9 cellular contexts compared by ENCODE assay signal in genomic region chr2:9897331-9897737, GRCh38. TPM values are rescaled to one million over a fixed set of nuclear protein-coding genes. Genes with fewer than 3 reads are reported as not detected.
DNase-seq lines count a peak whose midpoint lies in the region; FAIRE-seq and TF ChIP-seq lines count a peak whose summit lies in the region.
"Had no signal": no experiment of that assay in that cellular context is flagged by ENCODE, and none has a peak within 500 bp of the region (broad histone marks: within the 10 kb centered on the region; RNA-seq: fewer than 3 reads in every experiment).

No MANE protein-coding gene starts in this region.

- peak; percentile 76 for FAIRE-seq in D721Med (lab: Jason Lieb, UNC)

- no peak overlapping the region for H3K14ac ChIP-seq in H9 (ENCODE audit: insufficient read depth, low read length)

- H4K8ac ChIP-seq in H9 (replicated peaks; ENCODE audit: insufficient read length, low read depth, low read length): no peak overlapping the region

- no peaks in the 10 kb centered on the region for H3K79me2 ChIP-seq in H9 (ENCODE audit: insufficient read depth, low read length)

- H3K4me3 Mint-ChIP-seq in H9 (no peak overlapping the region), nephron (no peak overlapping the region)
- H3K4me3 Mint-ChIP-seq: memory B cell had no signal

- H3K23ac ChIP-seq in H9 (ENCODE audit: insufficient read length, low read depth, low read length): no peak overlapping the region

- no peak overlapping the region for H4K5ac ChIP-seq in H9 (ENCODE audit: insufficient read length, low read depth, low read length)

- no peak overlapping the region for H3K56ac ChIP-seq in H9 (ENCODE audit: insufficient read length, low read depth, low read length)

- peaks cover 7% of the 10 kb centered on the region; the same call in 1 of the 2 replicates for H3K4me1 ChIP-seq in H9 (ENCODE audit: insufficient read depth, low read length)

- H3K9ac ChIP-seq in H9 (ENCODE audit: extremely low read depth, insufficient read length, low read length): no peak overlapping the region

- no CpG with 5 or more reads among the region's 3 CpGs for WGBS in H9 (ENCODE audit: extremely low coverage, insufficient read length, low lambda C conversion rate)

- H3K27ac ChIP-seq in H9 (ENCODE audit: insufficient read length, low read depth, low read length): no peak overlapping the region

- H3K4me1 Mint-ChIP-seq in H9: peaks cover 40 to 42% of the 10 kb centered on the region in 2 experiments
- H3K4me1 Mint-ChIP-seq in nephron: peaks cover 28% of the 10 kb centered on the region

- no peaks in the 10 kb centered on the region for H3K79me1 ChIP-seq in H9 (ENCODE audit: insufficient read depth, low read depth, low read length, poor library complexity, severe bottlenecking)

- no peak overlapping the region for H2AFZ ChIP-seq in H9 (ENCODE audit: low read length)

- no peak overlapping the region for H3T11ph ChIP-seq in H9 (ENCODE audit: low read length)

- no peak overlapping the region for H2BK5ac ChIP-seq in H9 (ENCODE audit: insufficient read length, low read length)

- H3K9me3 ChIP-seq in H9 (ENCODE audit: control insufficient read depth, low read depth, low read length): no peaks in the 10 kb centered on the region

- H4K20me1 ChIP-seq in H9 (ENCODE audit: control insufficient read depth, insufficient read depth, insufficient read length): no peaks in the 10 kb centered on the region

- H3K9me3 Mint-ChIP-seq in H9 (no peaks in the 10 kb centered on the region), nephron (no peaks in the 10 kb centered on the region)
- H3K9me3 Mint-ChIP-seq: memory B cell had no signal

- H3K27me3 Mint-ChIP-seq in H9 (ENCODE audit: low read depth): no peaks in the 10 kb centered on the region
- no peaks in the 10 kb centered on the region for H3K27me3 Mint-ChIP-seq in nephron (ENCODE audit: low read depth)
- H3K27me3 Mint-ChIP-seq: memory B cell had no signal

- H3K36me3 Mint-ChIP-seq in H9 (ENCODE audit: insufficient read depth in 1 of 3, low read depth in 3 of 3) (peaks cover 0 to 2% (median 0%) of the 10 kb centered on the region in 3 experiments; a peak in 2 of 7 replicates), nephron (ENCODE audit: low read depth) (peaks cover 9% of the 10 kb centered on the region)

- no peak overlapping the region for H3K4me2 ChIP-seq in H9 (ENCODE audit: insufficient read depth, insufficient read length, low read length)

- DNase-seq in D721Med (ENCODE audit: insufficient read length, low spot score): no peak
- DNase-seq in H9: no peak
- DNase-seq in RKO (ENCODE audit: low spot score): peak; percentile 68
- DNase-seq in dedifferentiated amniotic fluid mesenchymal stem cell (ENCODE audit: extremely low spot score): peak; percentile 94
- peak; percentile 86 for DNase-seq in ureter (ENCODE audit: low spot score)
- DNase-seq in occipital lobe (lab: John Stamatoyannopoulos, UW): no peak
- DNase-seq in NCI-H1092 treated with DMSO at 0.1 percent for 48 hours (lab: John Stamatoyannopoulos, UW): no peak

- H3K27ac Mint-ChIP-seq in H9 (peak overlapping the region in 2 of 3 experiments; percentile 4 to 38; a peak in 3 of 7 replicates), nephron (peak overlapping the region; percentile 83 to 98 (median 88))
- H3K27ac Mint-ChIP-seq: memory B cell had no signal

- no peak overlapping the region for H2BK120ac ChIP-seq in H9 (ENCODE audit: low read depth, low read length, poor library complexity, severe bottlenecking)

- H2BK15ac ChIP-seq in H9 (ENCODE audit: low read depth, low read length): no peak overlapping the region

- TF ChIP-seq CTCF in D721Med (IDR thresholded peaks at IDR 0.05; ENCODE audit: insufficient read depth, missing control alignments): no peak
- no peak for TF ChIP-seq CTCF in H9 (conservative IDR thresholded peaks at IDR 0.05)
- no peak for TF ChIP-seq CTCF in nephron (IDR thresholded peaks at IDR 0.05; ENCODE audit: unreplicated experiment in 3 of 3)

- H2BK20ac ChIP-seq in H9 (ENCODE audit: low read depth, low read length, poor library complexity, severe bottlenecking): no peak overlapping the region

- H2AK5ac ChIP-seq in H9 (ENCODE audit: insufficient read length, low read length): no peak overlapping the region

- no peak overlapping the region for H3K4ac ChIP-seq in H9 (ENCODE audit: low read depth, low read length)

- no peak overlapping the region for H3K18ac ChIP-seq in H9 (ENCODE audit: insufficient read length, low read depth, low read length)

- no peaks in the 10 kb centered on the region for H3K27me3 ChIP-seq in H9 (ENCODE audit: insufficient read depth, low read length)

- no peak overlapping the region for H2BK12ac ChIP-seq in H9 (ENCODE audit: insufficient read length, low read depth, low read length)

- peaks cover 2% of the 10 kb centered on the region for H3K23me2 ChIP-seq in H9 (ENCODE audit: insufficient read length, low read depth, low read length, poor library complexity, severe bottlenecking)

- H4K91ac ChIP-seq in H9 (ENCODE audit: insufficient read length, low read depth, low read length): no peak overlapping the region

RNA-seq across cellular contexts. Expression of gene TAF1B, which starts 54.1 kb away (rescaled TPM):
- total RNA-seq in H9 (2021): 29.9 and 31.9 TPM in 2 replicates
- 41.1 TPM for total RNA-seq in ureter
- 48.0 TPM for total RNA-seq in occipital lobe

RNA-seq across cellular contexts. Expression of gene GRHL1, which starts 54.2 kb away (rescaled TPM):
- total RNA-seq in H9 (2021) (2.5 and 2.8 TPM in 2 replicates), ureter (61.6 TPM), occipital lobe (4.1 TPM)

Comparison
In these comparisons a context has a peak if more than half of its experiments do, and no peak if none do; other contexts are left out.
1. DNase-seq: peak in RKO (single experiment), dedifferentiated amniotic fluid mesenchymal stem cell (single experiment) and ureter (single experiment); none in D721Med (single experiment), H9 (single experiment), occipital lobe (single experiment) and NCI-H1092 treated with DMSO at 0.1 percent for 48 hours (single experiment).
2. RNA of gene GRHL1, which starts 54.2 kb away (total RNA-seq): 61.6 TPM in ureter (single experiment); 4.1 TPM in occipital lobe (single experiment) and 2.5 to 2.8 TPM in H9; every median in the first group is over 10 times any median in the second.